ENCODE assay signal across 6 cellular contexts in genomic region chr5:18900644-18901043, GRCh38.
"Had no signal": no experiment of that assay in that cellular context is flagged by ENCODE, and none has a peak within 500 bp of the region (broad histone marks: within the 10 kb centered on the region; RNA-seq: fewer than 3 reads in every experiment).

No MANE protein-coding gene starts in this region.

- H3K36me3 Mint-ChIP-seq: IgD-negative memory B cell had no signal

- FAIRE-seq: HepG2 had no signal

- H3K27ac Mint-ChIP-seq: HFFc6, IgD-negative memory B cell had no signal

- H3K4me1 Mint-ChIP-seq: IgD-negative memory B cell had no signal

- DNase-seq: GM23248, GOT3, H7, HFFc6 had no signal

- H3K4me3 Mint-ChIP-seq: HFFc6, IgD-negative memory B cell had no signal

- H3K27me3 Mint-ChIP-seq: IgD-negative memory B cell had no signal

- H3K9me3 Mint-ChIP-seq: IgD-negative memory B cell had no signal
